ENCODE assay signal across 8 cellular contexts in genomic region chr17:42563543-42563942, GRCh38. TPM values are rescaled to one million over a fixed set of nuclear protein-coding genes. Genes with fewer than 3 reads are reported as not detected.
DNase-seq lines count a peak whose midpoint lies in the region; ATAC-seq and TF ChIP-seq lines count a peak whose summit lies in the region.

No MANE protein-coding gene starts in this region.

- peak overlapping the region; percentile 69 for H3K27ac Mint-ChIP-seq in activated CD4-positive, alpha-beta T cell treated with anti-CD3 and anti-CD28 coated beads, Interleukin-2, amount 10 ng/mL, durations not matched to agents 7 days and 5 days

- DNase-seq in activated CD4-positive, alpha-beta T cell treated with anti-CD3 and anti-CD28 coated beads, Interleukin-2, amount 10 ng/mL, durations not matched to agents 7 days and 5 days, result no peak
- no peak for DNase-seq in activated CD4-positive, alpha-beta T cell treated with anti-CD3 and anti-CD28 coated beads, Interleukin-2, amount 50 U/mL, for 48 hours
- DNase-seq in SJCRH30 (no peak), foreskin fibroblast (no peak), stomach (peak; percentile 80), SKM-1 treated with dmso at 0.1 percent for 144 hours (lab: John Stamatoyannopoulos, UW; ENCODE audit: unreplicated experiment) (no peak), G401 (ENCODE audit: low spot score) (no peak)

- WGBS in stomach, 5 donors, result 0 to 20% (median 10%) methylated on average over 1 of the region's 1 CpG

- no peak for ATAC-seq in GM18505 (IDR thresholded peaks at IDR 0.05; ENCODE audit: unreplicated experiment)

- H3K27me3 ChIP-seq in SJCRH30 (no peaks in the 10 kb centered on the region), stomach (no peaks in the 10 kb centered on the region)

- in situ Hi-C loops in G401 (cut with HindIII; ENCODE audit: low sequenced_read_pairs), result no loop called here

- TF ChIP-seq POLR2A in stomach (IDR thresholded peaks at IDR 0.05) (no peak), GM18505 (IDR thresholded peaks at IDR 0.05; ENCODE audit: borderline replicate concordance, extremely low read depth, insufficient read depth, insufficient read length) (no peak)

- peaks cover 25% of the 10 kb centered on the region for H3K36me3 Mint-ChIP-seq in activated CD4-positive, alpha-beta T cell treated with anti-CD3 and anti-CD28 coated beads, Interleukin-2, amount 10 ng/mL, durations not matched to agents 7 days and 5 days (ENCODE audit: low read depth)

- H3K9me3 Mint-ChIP-seq in activated CD4-positive, alpha-beta T cell treated with anti-CD3 and anti-CD28 coated beads, Interleukin-2, amount 10 ng/mL, durations not matched to agents 7 days and 5 days, result no peaks in the 10 kb centered on the region

- no peak for TF ChIP-seq CTCF in foreskin fibroblast (IDR thresholded peaks at IDR 0.05; ENCODE audit: low read depth, low read length)
- peak in 1 of 7 experiments; percentile 39 for TF ChIP-seq CTCF in stomach (IDR thresholded peaks at IDR 0.05)

- H3K4me3 ChIP-seq in SJCRH30 (peak overlapping the region; percentile 70), foreskin fibroblast (ENCODE audit: low read depth in 1 of 2, low read length in 2 of 2) (peak overlapping the region; percentile 79 to 88), stomach (peak overlapping the region; percentile 77 to 97 (median 93))

- no peak for TF ChIP-seq EP300 in stomach (IDR thresholded peaks at IDR 0.05)

- no peak overlapping the region for H3K27ac ChIP-seq in SJCRH30
- H3K27ac ChIP-seq in stomach, result peak overlapping the region; percentile 91 to 95 (median 94)

- H3K4me1 ChIP-seq in SJCRH30 (peaks cover 5% of the 10 kb centered on the region; the same call in 1 of the 2 replicates), stomach (peaks cover 45 to 66% (median 65%) of the 10 kb centered on the region in 4 donors)

- intact Hi-C loops in stomach (cut with DNase I; ENCODE audit: low total_unique reads), result no loop called here

- H3K4me3 Mint-ChIP-seq in activated CD4-positive, alpha-beta T cell treated with anti-CD3 and anti-CD28 coated beads, Interleukin-2, amount 10 ng/mL, durations not matched to agents 7 days and 5 days, result peak overlapping the region; percentile 94

- H3K9me3 ChIP-seq in SJCRH30 (replicated peaks) (no peaks in the 10 kb centered on the region), stomach (no peaks in the 10 kb centered on the region)

- no peaks in the 10 kb centered on the region for H3K27me3 Mint-ChIP-seq in activated CD4-positive, alpha-beta T cell treated with anti-CD3 and anti-CD28 coated beads, Interleukin-2, amount 10 ng/mL, durations not matched to agents 7 days and 5 days

- POLR2A ChIA-PET in activated CD4-positive, alpha-beta T cell treated with anti-CD3 and anti-CD28 coated beads, Interleukin-2, amount 10 ng/mL, durations not matched to agents 7 days and 5 days (lab: Charles Lee), result no interaction called here

- CTCF ChIA-PET in activated CD4-positive, alpha-beta T cell treated with anti-CD3 and anti-CD28 coated beads, Interleukin-2, amount 10 ng/mL, durations not matched to agents 7 days and 5 days (lab: Charles Lee), result interaction anchor here (0.6 to 1.9 kb wide), 4 partner anchors 9 to 138 kb away, joined by 3 to 4 read pairs (median 4); no protein-coding TSS in a partner anchor

- H3K4me1 Mint-ChIP-seq in activated CD4-positive, alpha-beta T cell treated with anti-CD3 and anti-CD28 coated beads, Interleukin-2, amount 10 ng/mL, durations not matched to agents 7 days and 5 days, result peaks cover 48% of the 10 kb centered on the region

- H3K36me3 ChIP-seq in SJCRH30, result peaks cover 15% of the 10 kb centered on the region
- H3K36me3 ChIP-seq in stomach, result peaks cover 25 to 32% (median 26%) of the 10 kb centered on the region in 4 donors

RNA-seq across cellular contexts. Expression of gene COASY, which starts 1.6 kb away (rescaled TPM):
- 10 to 100 TPM; 72.5 to 86.1 TPM for total RNA-seq in activated CD4-positive, alpha-beta T cell treated with anti-CD3 and anti-CD28 coated beads, Interleukin-2, amount 10 ng/mL, durations not matched to agents 7 days and 5 days
- total RNA-seq in SJCRH30 (2014; rRNA removed; shearing (Covaris generic)), result 33.7 and 36.3 TPM in 2 replicates
- 100 to 1,000 TPM in 1 of 5 donors, 10 to 100 TPM in 4; 15.6 to 127 (median 43.5) TPM for total RNA-seq in stomach
- polyA plus RNA-seq in stomach, result 10 to 100 TPM; 79.6 to 93.4 (median 88.4) TPM
- total RNA-seq in G401 (2014; rRNA removed; shearing (Covaris generic)), result 11.9 and 19.2 TPM in 2 replicates

RNA-seq across cellular contexts. Expression of gene MLX, which starts 3.4 kb away (rescaled TPM):
- total RNA-seq in activated CD4-positive, alpha-beta T cell treated with anti-CD3 and anti-CD28 coated beads, Interleukin-2, amount 10 ng/mL, durations not matched to agents 7 days and 5 days, result 10 to 100 TPM; 56.7 to 62.3 TPM
- 44.5 and 48.4 TPM in 2 replicates for total RNA-seq in SJCRH30 (2014; rRNA removed; shearing (Covaris generic))
- 100 to 1,000 TPM in 1 of 5 donors, 10 to 100 TPM in 4; 39.7 to 101 (median 62.5) TPM for total RNA-seq in stomach
- 10 to 100 TPM; 39.1 to 83.4 (median 55.5) TPM for polyA plus RNA-seq in stomach
- total RNA-seq in G401 (2014; rRNA removed; shearing (Covaris generic)), result 14.1 and 44.7 TPM in 2 replicates

RNA-seq across cellular contexts. Expression of gene HSD17B1, which starts 10.8 kb away (rescaled TPM):
- under 1 TPM; 0.73 to 0.97 TPM for total RNA-seq in activated CD4-positive, alpha-beta T cell treated with anti-CD3 and anti-CD28 coated beads, Interleukin-2, amount 10 ng/mL, durations not matched to agents 7 days and 5 days
- 0.73 and 0.76 TPM in 2 replicates for total RNA-seq in SJCRH30 (2014; rRNA removed; shearing (Covaris generic))
- total RNA-seq in stomach, result 1 to 10 TPM in 1 of 5 donors, under 1 TPM in 1, not detected in 3; 0.55 to 1.8 TPM
- 1 to 10 TPM; 2.7 to 4.8 (median 4.6) TPM for polyA plus RNA-seq in stomach
- total RNA-seq in G401 (2014; rRNA removed; shearing (Covaris generic)), result 3.5 and 4.4 TPM in 2 replicates

RNA-seq across cellular contexts. Expression of gene PSMC3IP, which starts 14.0 kb away (rescaled TPM):
- total RNA-seq in activated CD4-positive, alpha-beta T cell treated with anti-CD3 and anti-CD28 coated beads, Interleukin-2, amount 10 ng/mL, durations not matched to agents 7 days and 5 days, result 10 to 100 TPM; 17.4 to 18.5 TPM
- total RNA-seq in SJCRH30 (2014; rRNA removed; shearing (Covaris generic)), result 23.8 and 29.7 TPM in 2 replicates
- 1 to 10 TPM in 2 of 5 donors, under 1 TPM in 1, not detected in 2; 0.89 to 3.3 (median 2.4) TPM for total RNA-seq in stomach
- polyA plus RNA-seq in stomach, result 1 to 10 TPM; 5.1 to 6.5 (median 5.2) TPM
- total RNA-seq in G401 (2014; rRNA removed; shearing (Covaris generic)), result 6.2 and 14.9 TPM in 2 replicates

RNA-seq across cellular contexts. Expression of gene NAGLU, which starts 27.5 kb away (rescaled TPM):
- 10 to 100 TPM; 16.4 to 18.8 TPM for total RNA-seq in activated CD4-positive, alpha-beta T cell treated with anti-CD3 and anti-CD28 coated beads, Interleukin-2, amount 10 ng/mL, durations not matched to agents 7 days and 5 days
- total RNA-seq in SJCRH30 (2014; rRNA removed; shearing (Covaris generic)), result 20.6 and 22.2 TPM in 2 replicates
- total RNA-seq in stomach, result 10 to 100 TPM; 11.7 to 55.8 (median 22.9) TPM
- polyA plus RNA-seq in stomach, result 10 to 100 TPM; 16.7 to 22.4 (median 19.9) TPM
- 49.3 and 83.0 TPM in 2 replicates for total RNA-seq in G401 (2014; rRNA removed; shearing (Covaris generic))
